Comparison of ENCODE assay signal across 25 cellular contexts in genomic region chr3:136161516-136161915, GRCh38.
"Had no signal": no experiment of that assay in that cellular context is flagged by ENCODE, and none has a peak within 500 bp of the region (broad histone marks: within the 10 kb centered on the region; RNA-seq: fewer than 3 reads in every experiment).

No MANE protein-coding gene starts in this region.

- ATAC-seq: activated CD4-positive, CD25-positive, alpha-beta regulatory T cell treated with anti-CD3 and anti-CD28 coated beads, Interleukin-2, amount 50 U/mL, for 24 hours; activated naive CD4-positive, alpha-beta T cell treated with anti-CD3 and anti-CD28 coated beads, Interleukin-2, amount 50 U/mL, for 72 hours; effector memory CD8-positive, alpha-beta T cell; sciatic nerve; stimulated activated effector memory CD8-positive, alpha-beta T cell treated with anti-CD3 and anti-CD28 coated beads, Interleukin-12 subunit alpha, Interleukin-12 subunit beta, amount 100 ng/mL, for 72 hours had no signal

- H3K9me3 ChIP-seq: colonic mucosa, esophagus muscularis mucosa, heart right ventricle, stomach, transverse colon, uterus had no signal

- H3K36me3 ChIP-seq: colonic mucosa, esophagus muscularis mucosa, heart right ventricle, stomach, transverse colon, uterus had no signal

- DNase-seq: activated CD4-positive, alpha-beta T cell treated with anti-CD3 and anti-CD28 coated beads, Interleukin-2, amount 10 ng/mL, durations not matched to agents 7 days and 5 days; activated CD8-positive, alpha-beta memory T cell treated with anti-CD3 and anti-CD28 coated beads, Interleukin-2, amount 50 U/mL, for 48 hours; activated effector memory CD4-positive, alpha-beta T cell treated with Interleukin-2 at 50 U/mL for 16 hours; activated T-cell treated with anti-CD3 and anti-CD28 coated beads, Interleukin-2, amount 50 U/mL, for 48 hours; central memory CD4-positive, alpha-beta T cell; colonic mucosa; dorsolateral prefrontal cortex; effector memory CD8-positive, alpha-beta T cell; heart right ventricle; islet precursor cell; left cardiac atrium; occipital lobe; small intestine; stimulated activated CD4-positive, alpha-beta T cell treated with anti-CD3 and anti-CD28 coated beads, Interleukin-2, amount 100 ng/mL, for 24 hours; stomach; transverse colon; uterus had no signal

- H3K9me3 Mint-ChIP-seq: effector memory CD8-positive, alpha-beta T cell; neural crest cell; stimulated activated effector memory CD8-positive, alpha-beta T cell treated with anti-CD3 and anti-CD28 coated beads, Interleukin-12 subunit alpha, Interleukin-12 subunit beta, amount 100 ng/mL, for 72 hours; T-helper 2 cell treated with Interferon-gamma antibody and Interleukin-4, amounts not matched to agents 5 μg/mL and 100 μg/mL, for 36 hours had no signal

- H3K27ac ChIP-seq: colonic mucosa, esophagus muscularis mucosa, heart right ventricle, stomach, transverse colon, uterus, VCaP had no signal

- H3K4me1 ChIP-seq: colonic mucosa had no signal

- H3K27ac Mint-ChIP-seq: activated CD4-positive, alpha-beta T cell treated with anti-CD3 and anti-CD28 coated beads, Interleukin-2, amount 10 ng/mL, durations not matched to agents 7 days and 5 days; stimulated activated effector memory CD8-positive, alpha-beta T cell treated with anti-CD3 and anti-CD28 coated beads, Interleukin-12 subunit alpha, Interleukin-12 subunit beta, amount 100 ng/mL, for 72 hours; T-helper 2 cell treated with Interferon-gamma antibody and Interleukin-4, amounts not matched to agents 5 μg/mL and 100 μg/mL, for 36 hours had no signal

- H3K4me3 Mint-ChIP-seq: activated CD4-positive, alpha-beta T cell treated with anti-CD3 and anti-CD28 coated beads, Interleukin-2, amount 10 ng/mL, durations not matched to agents 7 days and 5 days; neural crest cell; stimulated activated effector memory CD8-positive, alpha-beta T cell treated with anti-CD3 and anti-CD28 coated beads, Interleukin-12 subunit alpha, Interleukin-12 subunit beta, amount 100 ng/mL, for 72 hours; T-helper 2 cell treated with Interferon-gamma antibody and Interleukin-4, amounts not matched to agents 5 μg/mL and 100 μg/mL, for 36 hours had no signal

- H3K4me3 ChIP-seq: colonic mucosa, dorsolateral prefrontal cortex, esophagus muscularis mucosa, heart right ventricle, stomach, transverse colon, uterus had no signal

- H3K27me3 Mint-ChIP-seq: activated CD4-positive, alpha-beta T cell treated with anti-CD3 and anti-CD28 coated beads, Interleukin-2, amount 10 ng/mL, durations not matched to agents 7 days and 5 days; effector memory CD8-positive, alpha-beta T cell had no signal

- H3K27me3 ChIP-seq: colonic mucosa, dorsolateral prefrontal cortex, esophagus muscularis mucosa, heart right ventricle, stomach, transverse colon, uterus had no signal
